ENCODE assay signal across 8 cellular contexts in genomic region chr14:99479160-99479902, GRCh38. TPM values are rescaled to one million over a fixed set of nuclear protein-coding genes. Genes with fewer than 3 reads are reported as not detected.
DNase-seq lines count a peak whose midpoint lies in the region; ATAC-seq and TF ChIP-seq lines count a peak whose summit lies in the region.

No MANE protein-coding gene starts in this region.

- 31% methylated on average over 18 of the region's 18 CpGs for WGBS in SK-N-SH (ENCODE audit: low lambda C conversion rate)
- WGBS in adrenal gland, 4 donors: 6 to 9% (median 6%) methylated on average over 18 of the region's 18 CpGs
- 15% methylated on average over 18 of the region's 18 CpGs for WGBS in suprapubic skin

- DNase-seq in SK-N-SH (no peak), adrenal gland (peak in 1 of 7 donors; percentile 26), kidney tubule cell (ENCODE audit: low spot score) (peak; percentile 39), suprapubic skin (ENCODE audit: low spot score in 2 of 2) (no peak), NK-92 (lab: John Stamatoyannopoulos, UW; ENCODE audit: unreplicated experiment) (no peak)

- H3K9me3 ChIP-seq in SK-N-SH (no peaks in the 10 kb centered on the region), adrenal gland (replicated peaks in 1 of 3) (no peaks in the 10 kb centered on the region), suprapubic skin (no peaks in the 10 kb centered on the region)

- H3K27ac ChIP-seq in SK-N-SH (ENCODE audit: low read depth in 2 of 2, low read length in 1 of 2) (peak overlapping the region in 1 of 2 experiments; percentile 66; a peak in 3 of 4 replicates), adrenal gland (peak overlapping the region; percentile 1 to 98 (median 86)), suprapubic skin (peak overlapping the region; percentile 96)

- POLR2A ChIA-PET in SK-N-SH (lab: Yijun Ruan, JAX): no interaction called here

- TF ChIP-seq RAD21 in SK-N-SH (IDR thresholded peaks at IDR 0.05; ENCODE audit: low read length): no peak

- H3K4me1 ChIP-seq in SK-N-SH (ENCODE audit: control insufficient read depth in 1 of 2, insufficient read depth in 2 of 2, low read depth in 1 of 2, low read length in 1 of 2) (peaks cover 21 to 27% of the 10 kb centered on the region in 2 experiments), adrenal gland (replicated peaks in 1 of 2) (peaks cover 22 to 57% of the 10 kb centered on the region in 2 donors), suprapubic skin (peaks cover 58% of the 10 kb centered on the region)

- H2AFZ ChIP-seq in SK-N-SH (ENCODE audit: low read depth): 0 out of 2 replicates have a peak overlapping the region, but pooled peaks have one; percentile 44

- H4K20me1 ChIP-seq in SK-N-SH (ENCODE audit: insufficient read depth): peaks cover 78% of the 10 kb centered on the region

- intact Hi-C loops in adrenal gland (cut with DNase I): no loop called here

- peaks cover 12% of the 10 kb centered on the region for H3F3A ChIP-seq in SK-N-SH (replicated peaks; ENCODE audit: insufficient read depth)

- CTCF ChIA-PET in SK-N-SH (lab: Yijun Ruan, JAX): interaction anchor here (0.9 to 1.6 kb wide), 2 partner anchors 44 to 64 kb away, joined by 3 to 4 read pairs; no protein-coding TSS in a partner anchor

- no peak for TF ChIP-seq POLR2A in adrenal gland (IDR thresholded peaks at IDR 0.05)
- no peak for TF ChIP-seq POLR2A in suprapubic skin (IDR thresholded peaks at IDR 0.05)

- H3K27me3 ChIP-seq in SK-N-SH (ENCODE audit: insufficient read depth) (no peaks in the 10 kb centered on the region), adrenal gland (no peaks in the 10 kb centered on the region), suprapubic skin (no peaks in the 10 kb centered on the region)

- TF ChIP-seq CTCF in SK-N-SH (IDR thresholded peaks at IDR 0.05) (no peak), adrenal gland (IDR thresholded peaks at IDR 0.05) (no peak), suprapubic skin (IDR thresholded peaks at IDR 0.05) (no peak)

- H3K79me2 ChIP-seq in SK-N-SH (ENCODE audit: insufficient read depth): peaks cover 90% of the 10 kb centered on the region

- peak overlapping the region; percentile 74 for H3K9ac ChIP-seq in SK-N-SH

- no peak for TF ChIP-seq EP300 in SK-N-SH (IDR thresholded peaks at IDR 0.05; ENCODE audit: borderline replicate concordance in 1 of 2, low read depth in 1 of 2, low read length in 1 of 2)
- TF ChIP-seq EP300 in suprapubic skin (IDR thresholded peaks at IDR 0.05): no peak

- H3K4me3 ChIP-seq in SK-N-SH (ENCODE audit: low read depth in 2 of 2, low read length in 1 of 2) (peak overlapping the region; percentile 79 to 91), adrenal gland (peak overlapping the region in 3 of 4 donors; percentile 64 to 91 (median 74)), suprapubic skin (peak overlapping the region; percentile 85)

- H3K4me2 ChIP-seq in SK-N-SH: peak overlapping the region; percentile 98

- no peaks in the 10 kb centered on the region for H3K9me2 ChIP-seq in SK-N-SH

- ATAC-seq in SK-N-SH treated with all-trans-retinoic acid at 6 μM for 48 hours (no peak), HG02973 (IDR thresholded peaks at IDR 0.05; ENCODE audit: unreplicated experiment) (no peak), GM18520 (IDR thresholded peaks at IDR 0.05; ENCODE audit: unreplicated experiment) (no peak)

- no peaks in the 10 kb centered on the region for H3K36me3 ChIP-seq in SK-N-SH (replicated peaks in 1 of 2; ENCODE audit: control insufficient read depth in 1 of 2, insufficient read depth in 2 of 2, low read length in 1 of 2)
- H3K36me3 ChIP-seq in adrenal gland (replicated peaks in 1 of 2): no peaks in the 10 kb centered on the region
- H3K36me3 ChIP-seq in suprapubic skin: no peaks in the 10 kb centered on the region

TF ChIP-seq in SK-N-SH, 30 proteins besides CTCF, POLR2A, EP300 and RAD21 (continues in another document):
- no peak for TF ChIP-seq RXRA (IDR thresholded peaks at IDR 0.05; ENCODE audit: borderline replicate concordance, low read depth)
- no peak for TF ChIP-seq GATA2 (CRISPR knock-in tag; IDR thresholded peaks at IDR 0.05)
- no peak for TF ChIP-seq MAX (IDR thresholded peaks at IDR 0.05; ENCODE audit: low read depth)
- no peak for TF ChIP-seq NFIC (IDR thresholded peaks at IDR 0.05; ENCODE audit: borderline replicate concordance)
- no peak for TF ChIP-seq ZBTB33 (IDR thresholded peaks at IDR 0.05; ENCODE audit: borderline replicate concordance, low read depth)
- TF ChIP-seq MXI1 (IDR thresholded peaks at IDR 0.05; ENCODE audit: low read depth, low read length): no peak
- TF ChIP-seq ELF1 (IDR thresholded peaks at IDR 0.05): no peak
- TF ChIP-seq JUND (IDR thresholded peaks at IDR 0.05): no peak
- no peak for TF ChIP-seq FOSL2 (IDR thresholded peaks at IDR 0.05; ENCODE audit: borderline replicate concordance, low read depth)
- no peak for TF ChIP-seq MEF2A (IDR thresholded peaks at IDR 0.05; ENCODE audit: borderline replicate concordance, low read depth)
- no peak for TF ChIP-seq TCF12 (IDR thresholded peaks at IDR 0.05)
- TF ChIP-seq POLR2AphosphoS5 (IDR thresholded peaks at IDR 0.05; ENCODE audit: low read depth, low read length): no peak
- no peak for TF ChIP-seq SIN3A (IDR thresholded peaks at IDR 0.05; ENCODE audit: borderline replicate concordance, low read depth, low read length)

TF ChIP-seq in SK-N-SH treated with all-trans-retinoic acid at 6 μM for 48 hours, 23 proteins besides CTCF, POLR2A, EP300 and RAD21:
- no peak for TF ChIP-seq CSDC2 (CRISPR knock-in tag; IDR thresholded peaks at IDR 0.05)
- TF ChIP-seq TCF4 (CRISPR knock-in tag; IDR thresholded peaks at IDR 0.05; ENCODE audit: borderline replicate concordance): no peak

RNA-seq across cellular contexts. Expression of gene SETD3, which starts 1.3 kb away (rescaled TPM):
- polyA plus RNA-seq in SK-N-SH (2012; rRNA removed) (19.1 and 22.7 TPM in 2 replicates), adrenal gland (10 to 100 TPM; 23.1 to 56.8 (median 23.9) TPM)
- 24.4 and 28.7 TPM in 2 replicates for polyA plus RNA-seq in SK-N-SH (2012; cell fraction: cytosol; rRNA removed)
- 8.5 and 14.9 TPM in 2 replicates for polyA plus RNA-seq in SK-N-SH (2012; cell fraction: nucleus; rRNA removed)
- total RNA-seq in adrenal gland (10 to 100 TPM; 34.6 to 58.6 (median 47.3) TPM), suprapubic skin (10 to 100 TPM; 50.2 to 57.5 (median 54.8) TPM)

RNA-seq across cellular contexts. Expression of gene CCNK, which starts 1.9 kb away (rescaled TPM):
- polyA plus RNA-seq in SK-N-SH (2012; rRNA removed) (9.0 and 14.6 TPM in 2 replicates), adrenal gland (10 to 100 TPM; 12.2 to 44.3 (median 13.0) TPM)
- 18.4 and 19.4 TPM in 2 replicates for polyA plus RNA-seq in SK-N-SH (2012; cell fraction: cytosol; rRNA removed)
- polyA plus RNA-seq in SK-N-SH (2012; cell fraction: nucleus; rRNA removed): 14.2 and 23.0 TPM in 2 replicates
- total RNA-seq in adrenal gland (10 to 100 TPM in 7 of 8 donors, 1 to 10 TPM in 1; 9.9 to 39.5 (median 27.6) TPM), suprapubic skin (10 to 100 TPM; 23.4 to 66.3 (median 39.0) TPM)
